In genomic region chr5:56814963-56815656, GRCh38 we compare ENCODE assay signal across 8 cellular contexts. TPM values are rescaled to one million over a fixed set of nuclear protein-coding genes. Genes with fewer than 3 reads are reported as not detected.
A peak's percentile ranks its signal among the peaks of the same experiment; 100 is the strongest.
DNase-seq lines count a peak whose midpoint lies in the region; ATAC-seq and TF ChIP-seq lines count a peak whose summit lies in the region.

MAP3K1 (plus strand) TSS chr5:56815549; CDS start chr5:56815574, 25 bp downstream.

- H3K9me3 ChIP-seq in cardiac muscle cell (ENCODE audit: low read depth) = no peaks in the 10 kb centered on the region
- H3K9me3 ChIP-seq in trophoblast cell (ENCODE audit: insufficient read depth, low read depth, low read length) = no peaks in the 10 kb centered on the region
- H3K9me3 ChIP-seq in tibial artery = no peaks in the 10 kb centered on the region

- H2BK5ac ChIP-seq in trophoblast cell (ENCODE audit: low read depth, low read length, poor library complexity) = peak within 1 kb of the TSS; percentile 100

- H4K91ac ChIP-seq in trophoblast cell (ENCODE audit: low read depth, low read length) = peak within 1 kb of the TSS; percentile 99

- H3K4me1 Mint-ChIP-seq in GM23338 = peaks cover 40% of the 10 kb centered on the region; the same call in 2 of the 3 replicates
- peaks cover 50% of the 10 kb centered on the region for H3K4me1 Mint-ChIP-seq in activated naive CD8-positive, alpha-beta T cell treated with anti-CD3 and anti-CD28 coated beads, Interleukin-2, amount 50 U/mL, for 24 hours

- H2BK120ac ChIP-seq in trophoblast cell (ENCODE audit: insufficient read depth, low read length, poor library complexity) = peak within 1 kb of the TSS; percentile 96

- peak within 1 kb of the TSS; percentile 79 for H2AK5ac ChIP-seq in trophoblast cell (ENCODE audit: low read length)

- H3K18ac ChIP-seq in trophoblast cell (ENCODE audit: low read length) = peak within 1 kb of the TSS; percentile 99

- peak within 1 kb of the TSS; percentile 99 for H3K9ac ChIP-seq in trophoblast cell (ENCODE audit: low read length)

- DNase-seq in G401 (ENCODE audit: low spot score) = peak; percentile 77
- peak; percentile 69 for DNase-seq in GM23338 (ENCODE audit: low spot score)
- DNase-seq in LNCaP clone FGC (ENCODE audit: low read depth) = peak; percentile 53
- peak; percentile 68 for DNase-seq in SW480 (ENCODE audit: low spot score)
- peak; percentile 80 for DNase-seq in activated naive CD8-positive, alpha-beta T cell treated with anti-CD3 and anti-CD28 coated beads, Interleukin-2, amount 50 U/mL, for 24 hours
- DNase-seq in cardiac muscle cell (ENCODE audit: low read depth in 1 of 2, low spot score in 1 of 2) = peak; percentile 83 to 90
- peak; percentile 80 to 83 for DNase-seq in trophoblast cell
- DNase-seq in tibial artery = peak; percentile 57 to 85

- peak; percentile 67 for ATAC-seq in GM23338
- peak; percentile 61 for ATAC-seq in activated naive CD8-positive, alpha-beta T cell treated with anti-CD3 and anti-CD28 coated beads, Interleukin-2, amount 50 U/mL, for 24 hours

- in situ Hi-C loops in G401 (cut with HindIII; ENCODE audit: low sequenced_read_pairs) = no loop called here

- H3K4me2 ChIP-seq in GM23338 = peak within 1 kb of the TSS; percentile 98
- peak within 1 kb of the TSS; percentile 95 for H3K4me2 ChIP-seq in trophoblast cell (ENCODE audit: low read length)

- H3K4me1 ChIP-seq in GM23338 (ENCODE audit: insufficient read depth) (peaks cover 38% of the 10 kb centered on the region), cardiac muscle cell (ENCODE audit: low read depth) (peaks cover 23% of the 10 kb centered on the region), trophoblast cell (ENCODE audit: control insufficient read depth in 1 of 2, insufficient read depth in 2 of 2, low read length in 2 of 2) (peaks cover 4 to 8% of the 10 kb centered on the region in 2 experiments), tibial artery (peaks cover 0 to 29% (median 5%) of the 10 kb centered on the region in 4 donors)

- H3K36me3 ChIP-seq in GM23338 (ENCODE audit: insufficient read depth) = no peaks in the 10 kb centered on the region
- no peaks in the 10 kb centered on the region for H3K36me3 ChIP-seq in cardiac muscle cell
- no peaks in the 10 kb centered on the region for H3K36me3 ChIP-seq in trophoblast cell (ENCODE audit: control insufficient read depth in 1 of 2, insufficient read depth in 2 of 2, low read length in 2 of 2)
- no peaks in the 10 kb centered on the region for H3K36me3 ChIP-seq in tibial artery

- H3K9me3 Mint-ChIP-seq in GM23338 = no peaks in the 10 kb centered on the region
- no peaks in the 10 kb centered on the region for H3K9me3 Mint-ChIP-seq in activated naive CD8-positive, alpha-beta T cell treated with anti-CD3 and anti-CD28 coated beads, Interleukin-2, amount 50 U/mL, for 24 hours

- H3K4me3 ChIP-seq in GM23338 (peak within 1 kb of the TSS; percentile 91), LNCaP clone FGC (ENCODE audit: low read depth, low read length) (peak within 1 kb of the TSS; percentile 83), cardiac muscle cell (peak within 1 kb of the TSS; percentile 99), trophoblast cell (ENCODE audit: low read depth, low read length) (peak within 1 kb of the TSS; percentile 98), tibial artery (peak within 1 kb of the TSS; percentile 62 to 91)

- H3K79me2 ChIP-seq in GM23338 (replicated peaks; ENCODE audit: insufficient read depth) (peaks cover 29% of the 10 kb centered on the region), trophoblast cell (ENCODE audit: control insufficient read depth, insufficient read depth, low read length, poor library complexity) (peaks cover 14% of the 10 kb centered on the region)

- H4K8ac ChIP-seq in trophoblast cell (ENCODE audit: low read depth, low read length) = peak within 1 kb of the TSS; percentile 99

- H3K4ac ChIP-seq in trophoblast cell (ENCODE audit: low read depth, low read length) = peak within 1 kb of the TSS; percentile 85

- TF ChIP-seq CTCF in GM23338 (conservative IDR thresholded peaks at IDR 0.05; ENCODE audit: low read depth in 2 of 2) = no peak
- no peak for TF ChIP-seq CTCF in LNCaP clone FGC (IDR thresholded peaks at IDR 0.05; ENCODE audit: control insufficient read depth, extremely low read depth, insufficient read depth)
- TF ChIP-seq CTCF in cardiac muscle cell (IDR thresholded peaks at IDR 0.05; ENCODE audit: low read depth, low read length) = no peak
- no peak for TF ChIP-seq CTCF in tibial artery (IDR thresholded peaks at IDR 0.05)

- H3K9me2 ChIP-seq in GM23338 (ENCODE audit: insufficient read depth) = no peaks in the 10 kb centered on the region

- peak within 1 kb of the TSS; percentile 88 for H3K4me3 Mint-ChIP-seq in GM23338
- peak within 1 kb of the TSS; percentile 88 for H3K4me3 Mint-ChIP-seq in activated naive CD8-positive, alpha-beta T cell treated with anti-CD3 and anti-CD28 coated beads, Interleukin-2, amount 50 U/mL, for 24 hours

- no peak within 1 kb of the TSS for H3K27ac Mint-ChIP-seq in GM23338
- peak within 1 kb of the TSS; percentile 87 for H3K27ac Mint-ChIP-seq in activated naive CD8-positive, alpha-beta T cell treated with anti-CD3 and anti-CD28 coated beads, Interleukin-2, amount 50 U/mL, for 24 hours

- H3K27ac ChIP-seq in GM23338 (ENCODE audit: low read depth) (no peak within 1 kb of the TSS), cardiac muscle cell (peak within 1 kb of the TSS; percentile 97), trophoblast cell (ENCODE audit: low read depth, low read length) (peak within 1 kb of the TSS; percentile 97), tibial artery (peak within 1 kb of the TSS; percentile 82 to 85)

- no CpG with 5 or more reads among the region's 87 CpGs for WGBS in trophoblast cell (ENCODE audit: extremely low coverage, insufficient coverage, insufficient read length)

- H2BK12ac ChIP-seq in trophoblast cell (ENCODE audit: low read length) = peak within 1 kb of the TSS; percentile 99

- H2AFZ ChIP-seq in GM23338 (peak within 1 kb of the TSS; percentile 95), trophoblast cell (ENCODE audit: insufficient read depth, low read length, poor library complexity) (peak within 1 kb of the TSS; percentile 88)

- H4K12ac ChIP-seq in trophoblast cell (ENCODE audit: low read depth, low read length) = peak within 1 kb of the TSS; percentile 77

- no peaks in the 10 kb centered on the region for H3K36me3 Mint-ChIP-seq in GM23338 (ENCODE audit: low read depth)
- no peaks in the 10 kb centered on the region for H3K36me3 Mint-ChIP-seq in activated naive CD8-positive, alpha-beta T cell treated with anti-CD3 and anti-CD28 coated beads, Interleukin-2, amount 50 U/mL, for 24 hours (ENCODE audit: low read depth)

- peak within 1 kb of the TSS; percentile 100 for H3K14ac ChIP-seq in trophoblast cell (ENCODE audit: low read length)

- intact Hi-C loops in tibial artery (cut with DNase I; ENCODE audit: low total_unique reads) = loop anchor here (5.0 to 10.0 kb wide), 3 partner anchors 92 to 820 kb away; partner anchors contain the start of genes IL6ST and SETD9

- H3K27me3 Mint-ChIP-seq in GM23338 (ENCODE audit: insufficient read depth, low read depth, poor library complexity) = peaks cover 8% of the 10 kb centered on the region
- peaks cover 5% of the 10 kb centered on the region for H3K27me3 Mint-ChIP-seq in activated naive CD8-positive, alpha-beta T cell treated with anti-CD3 and anti-CD28 coated beads, Interleukin-2, amount 50 U/mL, for 24 hours

- 0 out of 2 replicates have a peak, but pooled peaks cover 7% of the 10 kb centered on the region for H4K20me1 ChIP-seq in GM23338 (replicated peaks; ENCODE audit: insufficient read depth)

- H3K27me3 ChIP-seq in GM23338 (ENCODE audit: insufficient read depth) (peaks cover 36% of the 10 kb centered on the region), cardiac muscle cell (no peaks in the 10 kb centered on the region), trophoblast cell (ENCODE audit: insufficient read depth, low read length) (no peaks in the 10 kb centered on the region), tibial artery (no peaks in the 10 kb centered on the region)

- H3F3A ChIP-seq in GM23338 (replicated peaks; ENCODE audit: low read depth) = peaks cover 5% of the 10 kb centered on the region

- peaks cover 22% of the 10 kb centered on the region for H3K79me1 ChIP-seq in trophoblast cell (ENCODE audit: low read length)

- no peak within 1 kb of the TSS for H3K23ac ChIP-seq in trophoblast cell (ENCODE audit: low read length)

TF ChIP-seq in GM23338, 12 proteins besides CTCF, POLR2A, EP300 and RAD21:
- TF ChIP-seq POLR2AphosphoS5 (IDR thresholded peaks at IDR 0.05; ENCODE audit: low read depth) (peak; percentile 34; the same call in 1 of the 2 replicates), ZNF114 (CRISPR knock-in tag; IDR thresholded peaks at IDR 0.05) (no peak)

RNA-seq across cellular contexts. Expression of gene MAP3K1, which starts in this region (rescaled TPM):
- 2.8 and 6.8 TPM in 2 replicates for total RNA-seq in G401 (2014; rRNA removed; shearing (Covaris generic))
- total RNA-seq in GM23338 (2014; rRNA removed; shearing (Covaris generic)) = 13.0 and 14.4 TPM in 2 replicates
- polyA plus RNA-seq in GM23338 (2016; fragmentation: Nextera tagmentation; extraction: Ambion mirVana) (9.5 and 9.7 TPM in 2 replicates), cardiac muscle cell (11.2 and 14.5 TPM in 2 replicates)
- 18.4 and 24.0 TPM in 2 replicates for total RNA-seq in cardiac muscle cell
- 13.4 and 13.5 TPM in 2 replicates for polyA plus RNA-seq in trophoblast cell (2013)
